In the genomic region with DNA sequence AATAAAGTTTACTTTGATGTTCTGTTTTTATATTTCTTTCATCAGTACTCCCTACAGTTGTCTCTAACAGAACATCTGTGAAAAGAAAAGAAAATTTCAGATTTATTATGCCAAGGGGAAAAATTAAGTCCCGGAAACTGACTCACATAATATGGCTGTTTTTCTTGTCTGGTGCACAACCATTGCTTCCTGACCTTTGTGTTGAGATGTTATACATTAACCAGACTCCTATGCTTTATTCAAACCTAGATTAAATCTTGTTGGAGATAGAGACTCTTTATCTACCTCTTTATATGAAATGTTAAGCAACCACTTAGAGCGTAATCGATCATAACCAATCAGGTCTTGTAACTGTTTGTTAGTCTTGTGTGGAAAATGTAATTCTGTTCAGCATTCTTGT, we compare ENCODE assay signal across 24 cellular contexts. TPM values are rescaled to one million over a fixed set of nuclear protein-coding genes. Genes with fewer than 3 reads are reported as not detected.
DNase-seq lines count a peak whose midpoint lies in the region; ATAC-seq, FAIRE-seq and TF ChIP-seq lines count a peak whose summit lies in the region.
"Had no signal": no experiment of that assay in that cellular context is flagged by ENCODE, and none has a peak within 500 bp of the region (broad histone marks: within the 10 kb centered on the region; RNA-seq: fewer than 3 reads in every experiment).

No MANE protein-coding gene starts in this region.

- WGBS in A549 (ENCODE audit: missing lambda C conversion rate): 4% methylated on average over 3 of the region's 3 CpGs

- no peaks in the 10 kb centered on the region for H3K9me2 ChIP-seq in Loucy (replicated peaks; ENCODE audit: low read depth, low read length)

- H3K9me3 ChIP-seq in A549 (no peaks in the 10 kb centered on the region), Loucy (ENCODE audit: insufficient read depth, low read depth, low read length) (no peaks in the 10 kb centered on the region)
- H3K9me3 ChIP-seq: uterus had no signal

- peaks cover 22% of the 10 kb centered on the region for H3K4me1 ChIP-seq in A549
- no peaks in the 10 kb centered on the region for H3K4me1 ChIP-seq in Loucy (ENCODE audit: insufficient read depth, low read length, poor library complexity, severe bottlenecking)
- H3K4me1 ChIP-seq: gastroesophageal sphincter, uterus had no signal

- H3K4me2 ChIP-seq in A549: peak overlapping the region; percentile 57
- no peak overlapping the region for H3K4me2 ChIP-seq in Loucy (ENCODE audit: low read depth, low read length, poor library complexity, severe bottlenecking)
- H3K4me2 ChIP-seq: BLaER1 treated with 17β-estradiol and CSF1 and Interleukin-3, amounts not matched to agents 10 nM and 100 nM had no signal

- H3K4me3 ChIP-seq in A549: no peak overlapping the region
- no peak overlapping the region for H3K4me3 ChIP-seq in Loucy (ENCODE audit: low read length, poor library complexity, severe bottlenecking)
- H3K4me3 ChIP-seq: BLaER1 treated with 17β-estradiol and CSF1 and Interleukin-3, amounts not matched to agents 10 nM and 100 nM; gastroesophageal sphincter; uterus had no signal

- ATAC-seq in A549: peak in 1 of 2 experiments; percentile 79; a peak in 3 of 6 replicates
- ATAC-seq in left lobe of liver: peak; percentile 26
- ATAC-seq: gastroesophageal sphincter, left ventricle myocardium superior, Right ventricle myocardium inferior had no signal

- no peaks in the 10 kb centered on the region for H3K36me3 ChIP-seq in Loucy (ENCODE audit: insufficient read depth, low read length)
- H3K36me3 ChIP-seq: BLaER1 treated with 17β-estradiol and CSF1 and Interleukin-3, amounts not matched to agents 10 nM and 100 nM; brain microvascular endothelial cell; gastroesophageal sphincter; uterus had no signal

- peak overlapping the region; percentile 54 to 67 for H3K27ac ChIP-seq in A549
- H3K27ac ChIP-seq: BLaER1 treated with 17β-estradiol and CSF1 and Interleukin-3, amounts not matched to agents 10 nM and 100 nM; brain microvascular endothelial cell; gastroesophageal sphincter; HL-60; uterus had no signal

- FAIRE-seq in A549 (lab: Jason Lieb, UNC) (peak; percentile 61), endometrium (lab: Jason Lieb, UNC) (peak; percentile 86), H54 (lab: Jason Lieb, UNC) (no peak), frontal cortex (lab: Jason Lieb, UNC) (no peak)

- POLR2A ChIA-PET in A549 (lab: Yijun Ruan, JAX): no interaction called here

- DNase-seq in A549 (ENCODE audit: low read depth in 1 of 2, low spot score in 1 of 2) (peak; percentile 15 to 59), left lobe of liver (ENCODE audit: low spot score) (no peak), H54 (ENCODE audit: insufficient read length, low spot score) (no peak), NCI-H510A (lab: John Stamatoyannopoulos, UW) (no peak), frontal cortex (ENCODE audit: low spot score in 2 of 2) (no peak)
- DNase-seq in stimulated activated CD4-positive, alpha-beta T cell treated with anti-CD3 and anti-CD28 coated beads, Interleukin-12 subunit alpha, Interleukin-12 subunit beta, amount 100 ng/mL, for 4 hours: no peak
- DNase-seq: activated CD4-positive, alpha-beta T cell treated with anti-CD3 and anti-CD28 coated beads, Interleukin-2, amount 50 U/mL, for 4 hours; activated CD8-positive, alpha-beta memory T cell treated with anti-CD3 and anti-CD28 coated beads, Interleukin-2, amount 50 U/mL, for 48 hours; brain microvascular endothelial cell; cortex of kidney; GF-D8; HFFc6; left ventricle myocardium superior; MM.1S; NCI-H2171; NCI-H69; substantia nigra; uterus had no signal

- H3K9ac ChIP-seq in Loucy (ENCODE audit: low read depth, low read length, poor library complexity, severe bottlenecking): no peak overlapping the region
- H3K9ac ChIP-seq: BLaER1 treated with 17β-estradiol and CSF1 and Interleukin-3, amounts not matched to agents 10 nM and 100 nM had no signal

- TF ChIP-seq CTCF in A549 (IDR thresholded peaks at IDR 0.05) (no peak), Loucy (conservative IDR thresholded peaks at IDR 0.05; ENCODE audit: low read length) (no peak)

- peak overlapping the region; percentile 36; the same call in 1 of the 2 replicates for H2AFZ ChIP-seq in Loucy (ENCODE audit: low read length)

- no peaks in the 10 kb centered on the region for H3K27me3 ChIP-seq in Loucy (ENCODE audit: insufficient read depth, low read length, poor library complexity, severe bottlenecking)
- H3K27me3 ChIP-seq: BLaER1 treated with 17β-estradiol and CSF1 and Interleukin-3, amounts not matched to agents 10 nM and 100 nM; brain microvascular endothelial cell; uterus had no signal

- TF ChIP-seq EP300 in A549 (IDR thresholded peaks at IDR 0.05): no peak

- H3K79me2 ChIP-seq in Loucy (ENCODE audit: insufficient read depth, low read length): no peaks in the 10 kb centered on the region

- TF ChIP-seq POLR2A in A549 (IDR thresholded peaks at IDR 0.05; ENCODE audit: low read length) (no peak), H54 (IDR thresholded peaks at IDR 0.05; ENCODE audit: low read depth, low read length) (no peak)

- TF ChIP-seq RAD21 in A549 (conservative IDR thresholded peaks at IDR 0.05 in 1 of 2, IDR thresholded peaks at IDR 0.05 in 1 of 2): no peak

- H4K20me1 ChIP-seq in Loucy (ENCODE audit: insufficient read depth, low read length, poor library complexity, severe bottlenecking): no peaks in the 10 kb centered on the region
- H4K20me1 ChIP-seq: BLaER1 treated with 17β-estradiol and CSF1 and Interleukin-3, amounts not matched to agents 10 nM and 100 nM had no signal

- no peaks in the 10 kb centered on the region for H3F3A ChIP-seq in Loucy (ENCODE audit: low read depth)

- CTCF ChIA-PET in A549 (lab: Yijun Ruan, JAX): interaction anchor here (0.6 to 0.9 kb wide), 3 partner anchors 9 to 573 kb away, joined by 4 to 5 read pairs (median 4); no protein-coding TSS in a partner anchor

TF ChIP-seq in A549, 52 proteins besides CTCF, POLR2A, EP300 and RAD21:
- TF ChIP-seq EHMT2 (IDR thresholded peaks at IDR 0.05; ENCODE audit: low read depth) (no peak), HEYL (CRISPR knock-in tag; IDR thresholded peaks at IDR 0.05) (no peak), RNF2 (IDR thresholded peaks at IDR 0.05; ENCODE audit: borderline replicate concordance, low read depth) (no peak), HOXA7 (CRISPR knock-in tag; IDR thresholded peaks at IDR 0.05) (no peak), CEBPB (IDR thresholded peaks at IDR 0.05) (no peak), EHF (CRISPR knock-in tag; IDR thresholded peaks at IDR 0.05) (no peak), RCOR1 (IDR thresholded peaks at IDR 0.05; ENCODE audit: low read depth, low read length) (no peak), KDM1A (IDR thresholded peaks at IDR 0.05; ENCODE audit: low read depth) (no peak), HDAC2 (IDR thresholded peaks at IDR 0.05) (no peak), CHD2 (IDR thresholded peaks at IDR 0.05; ENCODE audit: low read length, partially characterized antibody) (no peak), MAFK (IDR thresholded peaks at IDR 0.05; ENCODE audit: partially characterized antibody) (no peak), CBX8 (IDR thresholded peaks at IDR 0.05) (no peak), POLR2AphosphoS2 (conservative IDR thresholded peaks at IDR 0.05; ENCODE audit: low read length) (no peak), PHF8 (IDR thresholded peaks at IDR 0.05; ENCODE audit: borderline replicate concordance, low read depth) (no peak), ZC3H11A (IDR thresholded peaks at IDR 0.05) (no peak)
- TF ChIP-seq, protein P1, sequence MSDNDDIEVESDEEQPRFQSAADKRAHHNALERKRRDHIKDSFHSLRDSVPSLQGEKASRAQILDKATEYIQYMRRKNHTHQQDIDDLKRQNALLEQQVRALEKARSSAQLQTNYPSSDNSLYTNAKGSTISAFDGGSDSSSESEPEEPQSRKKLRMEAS (IDR thresholded peaks at IDR 0.05): no peak
- TF ChIP-seq, protein P2, sequence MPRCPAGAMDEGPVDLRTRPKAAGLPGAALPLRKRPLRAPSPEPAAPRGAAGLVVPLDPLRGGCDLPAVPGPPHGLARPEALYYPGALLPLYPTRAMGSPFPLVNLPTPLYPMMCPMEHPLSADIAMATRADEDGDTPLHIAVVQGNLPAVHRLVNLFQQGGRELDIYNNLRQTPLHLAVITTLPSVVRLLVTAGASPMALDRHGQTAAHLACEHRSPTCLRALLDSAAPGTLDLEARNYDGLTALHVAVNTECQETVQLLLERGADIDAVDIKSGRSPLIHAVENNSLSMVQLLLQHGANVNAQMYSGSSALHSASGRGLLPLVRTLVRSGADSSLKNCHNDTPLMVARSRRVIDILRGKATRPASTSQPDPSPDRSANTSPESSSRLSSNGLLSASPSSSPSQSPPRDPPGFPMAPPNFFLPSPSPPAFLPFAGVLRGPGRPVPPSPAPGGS (IDR thresholded peaks at IDR 0.05): no peak
- TF ChIP-seq, protein P3, sequence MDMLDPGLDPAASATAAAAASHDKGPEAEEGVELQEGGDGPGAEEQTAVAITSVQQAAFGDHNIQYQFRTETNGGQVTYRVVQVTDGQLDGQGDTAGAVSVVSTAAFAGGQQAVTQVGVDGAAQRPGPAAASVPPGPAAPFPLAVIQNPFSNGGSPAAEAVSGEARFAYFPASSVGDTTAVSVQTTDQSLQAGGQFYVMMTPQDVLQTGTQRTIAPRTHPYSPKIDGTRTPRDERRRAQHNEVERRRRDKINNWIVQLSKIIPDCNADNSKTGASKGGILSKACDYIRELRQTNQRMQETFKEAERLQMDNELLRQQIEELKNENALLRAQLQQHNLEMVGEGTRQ (IDR thresholded peaks at IDR 0.05): no peak
- TF ChIP-seq, protein P4, sequence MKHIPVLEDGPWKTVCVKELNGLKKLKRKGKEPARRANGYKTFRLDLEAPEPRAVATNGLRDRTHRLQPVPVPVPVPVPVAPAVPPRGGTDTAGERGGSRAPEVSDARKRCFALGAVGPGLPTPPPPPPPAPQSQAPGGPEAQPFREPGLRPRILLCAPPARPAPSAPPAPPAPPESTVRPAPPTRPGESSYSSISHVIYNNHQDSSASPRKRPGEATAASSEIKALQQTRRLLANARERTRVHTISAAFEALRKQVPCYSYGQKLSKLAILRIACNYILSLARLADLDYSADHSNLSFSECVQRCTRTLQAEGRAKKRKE (CRISPR knock-in tag; IDR thresholded peaks at IDR 0.05; ENCODE audit: low read depth): no peak

RNA-seq across cellular contexts. Expression of a gene that starts 37.6 kb away (rescaled TPM):
- polyA plus RNA-seq in A549 (2011; rRNA removed) (21.7 and 24.3 TPM in 2 replicates), A549 (2017; fragmentation: RNase III; extraction: RNeasy Plus Mini Kit Qiagen cat#74134 plus additional on column Dnase treatment) (12.4 to 13.1 TPM (median 13.0 TPM) in 3 replicates)
- polyA plus RNA-seq in A549 (2012; cell fraction: cytosol; rRNA removed): 9.6 and 11.7 TPM in 2 replicates
- 21.7 and 33.5 TPM in 2 replicates for polyA plus RNA-seq in A549 (2012; cell fraction: nucleus; rRNA removed)
- polyA minus RNA-seq in A549 (2011; rRNA and poly(A)+ RNA removed): 31.0 and 34.4 TPM in 2 replicates
- total RNA-seq in left lobe of liver (0.91 TPM), frontal cortex (36.3 TPM)

Comparison
In these comparisons a context has a peak if more than half of its experiments do, and no peak if none do; other contexts are left out.
1. DNase-seq: peak in A549 (2 of 2); none in left lobe of liver (single experiment), H54 (single experiment), NCI-H510A (single experiment), frontal cortex (0 of 2) and stimulated activated CD4-positive, alpha-beta T cell treated with anti-CD3 and anti-CD28 coated beads, Interleukin-12 subunit alpha, Interleukin-12 subunit beta, amount 100 ng/mL, for 4 hours (single experiment).
2. RNA of a gene that starts 37.6 kb away (total RNA-seq): 36.3 TPM in frontal cortex (single experiment); 0.91 TPM in left lobe of liver (single experiment); every median in the first group is over 10 times any median in the second.